In the genomic region with DNA sequence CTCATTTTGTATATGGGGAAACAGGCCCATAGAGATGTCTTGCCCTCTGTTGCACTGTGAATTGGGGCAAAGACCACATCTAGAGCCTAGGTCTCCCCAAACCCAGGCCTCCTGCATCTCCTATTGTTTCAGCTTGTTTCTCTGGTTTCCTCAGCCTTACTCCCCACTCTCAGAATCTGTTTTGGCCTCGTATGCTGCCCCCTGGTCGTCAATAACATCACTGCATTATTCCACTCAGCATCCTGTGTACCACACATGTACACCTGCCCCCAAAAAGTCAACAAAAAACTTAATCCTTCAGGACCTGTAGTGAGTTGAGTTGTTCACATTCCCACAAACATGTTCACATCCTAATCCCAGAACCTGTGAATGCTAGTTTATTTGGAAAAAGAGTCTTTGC, we compare ENCODE assay signal across 8 cellular contexts.
A peak's percentile ranks its signal among the peaks of the same experiment; 100 is the strongest.
DNase-seq lines count a peak whose midpoint lies in the region; ATAC-seq and TF ChIP-seq lines count a peak whose summit lies in the region.

No MANE protein-coding gene starts in this region.

- H3K79me2 ChIP-seq in neural cell (replicated peaks; ENCODE audit: insufficient read depth, low read length), result no peaks in the 10 kb centered on the region

- no peaks in the 10 kb centered on the region for H3F3A ChIP-seq in neural cell (ENCODE audit: insufficient read depth, low read length, poor library complexity, severe bottlenecking)

- H3K9me3 ChIP-seq in neural cell (ENCODE audit: low read length), result no peaks in the 10 kb centered on the region

- no peaks in the 10 kb centered on the region for H4K20me1 ChIP-seq in neural cell (ENCODE audit: insufficient read depth)

- peak; percentile 13 for DNase-seq in EL
- DNase-seq in HK-2 (ENCODE audit: unreplicated experiment), result peak; percentile 18
- peak; percentile 58 to 60 for DNase-seq in cardiac fibroblast (ENCODE audit: low read depth in 2 of 2)
- DNase-seq in NOMO-1 (lab: John Stamatoyannopoulos, UW; ENCODE audit: unreplicated experiment in 2 of 2), result no peak
- DNase-seq in NCI-H748 (lab: John Stamatoyannopoulos, UW; ENCODE audit: unreplicated experiment), result no peak
- no peak for DNase-seq in stimulated activated CD4-positive, alpha-beta T cell treated with anti-CD3 and anti-CD28 coated beads, Interleukin-2, amount 100 ng/mL, for 24 hours

- no peaks in the 10 kb centered on the region for H3K27me3 ChIP-seq in neural cell (ENCODE audit: insufficient read depth, low read depth, low read length)

- TF ChIP-seq CTCF in cardiac fibroblast (IDR thresholded peaks at IDR 0.05; ENCODE audit: low read depth, low read length) (peak; percentile 69), neural cell (IDR thresholded peaks at IDR 0.05; ENCODE audit: poor library complexity, severe bottlenecking) (peak; percentile 27)

- no peak overlapping the region for H3K4me2 ChIP-seq in neural cell (ENCODE audit: low read length)

- no peak overlapping the region for H3K27ac ChIP-seq in neural cell (ENCODE audit: low read length)

- H3K9me2 ChIP-seq in neural cell (ENCODE audit: insufficient read depth, low read length), result no peaks in the 10 kb centered on the region

- no peaks in the 10 kb centered on the region for H3K36me3 ChIP-seq in neural cell (ENCODE audit: insufficient read depth, low read length)

- TF ChIP-seq RAD21 in neural cell (conservative IDR thresholded peaks at IDR 0.05), result peak; percentile 17

- H3K4me3 ChIP-seq in cardiac fibroblast (replicated peaks in 1 of 2; ENCODE audit: low read depth in 2 of 2, low read length in 2 of 2), result no peak overlapping the region
- H3K4me3 ChIP-seq in neural cell (ENCODE audit: low read length), result no peak overlapping the region

- TF ChIP-seq EP300 in neural cell (conservative IDR thresholded peaks at IDR 0.05; ENCODE audit: poor library complexity, severe bottlenecking), result no peak

- no peak overlapping the region for H2AFZ ChIP-seq in neural cell (ENCODE audit: low read depth, low read length)

- no peak for ATAC-seq in HG02571 (IDR thresholded peaks at IDR 0.05; ENCODE audit: unreplicated experiment)

- H3K9ac ChIP-seq in neural cell (ENCODE audit: low read length), result no peak overlapping the region

TF ChIP-seq in neural cell, 6 proteins besides CTCF, POLR2A, EP300 and RAD21:
- no peak for TF ChIP-seq POLR2AphosphoS5 (IDR thresholded peaks at IDR 0.05)
- TF ChIP-seq SMC3 (conservative IDR thresholded peaks at IDR 0.05; ENCODE audit: poor library complexity), result peak; percentile 23
- TF ChIP-seq TAF1 (IDR thresholded peaks at IDR 0.05; ENCODE audit: low read depth), result no peak
- TF ChIP-seq MXI1 (conservative IDR thresholded peaks at IDR 0.05; ENCODE audit: poor library complexity, severe bottlenecking), result no peak
- TF ChIP-seq EZH2 (IDR thresholded peaks at IDR 0.05; ENCODE audit: borderline replicate concordance, insufficient read depth, low read length, poor library complexity, severe bottlenecking), result no peak
- TF ChIP-seq, protein P1, sequence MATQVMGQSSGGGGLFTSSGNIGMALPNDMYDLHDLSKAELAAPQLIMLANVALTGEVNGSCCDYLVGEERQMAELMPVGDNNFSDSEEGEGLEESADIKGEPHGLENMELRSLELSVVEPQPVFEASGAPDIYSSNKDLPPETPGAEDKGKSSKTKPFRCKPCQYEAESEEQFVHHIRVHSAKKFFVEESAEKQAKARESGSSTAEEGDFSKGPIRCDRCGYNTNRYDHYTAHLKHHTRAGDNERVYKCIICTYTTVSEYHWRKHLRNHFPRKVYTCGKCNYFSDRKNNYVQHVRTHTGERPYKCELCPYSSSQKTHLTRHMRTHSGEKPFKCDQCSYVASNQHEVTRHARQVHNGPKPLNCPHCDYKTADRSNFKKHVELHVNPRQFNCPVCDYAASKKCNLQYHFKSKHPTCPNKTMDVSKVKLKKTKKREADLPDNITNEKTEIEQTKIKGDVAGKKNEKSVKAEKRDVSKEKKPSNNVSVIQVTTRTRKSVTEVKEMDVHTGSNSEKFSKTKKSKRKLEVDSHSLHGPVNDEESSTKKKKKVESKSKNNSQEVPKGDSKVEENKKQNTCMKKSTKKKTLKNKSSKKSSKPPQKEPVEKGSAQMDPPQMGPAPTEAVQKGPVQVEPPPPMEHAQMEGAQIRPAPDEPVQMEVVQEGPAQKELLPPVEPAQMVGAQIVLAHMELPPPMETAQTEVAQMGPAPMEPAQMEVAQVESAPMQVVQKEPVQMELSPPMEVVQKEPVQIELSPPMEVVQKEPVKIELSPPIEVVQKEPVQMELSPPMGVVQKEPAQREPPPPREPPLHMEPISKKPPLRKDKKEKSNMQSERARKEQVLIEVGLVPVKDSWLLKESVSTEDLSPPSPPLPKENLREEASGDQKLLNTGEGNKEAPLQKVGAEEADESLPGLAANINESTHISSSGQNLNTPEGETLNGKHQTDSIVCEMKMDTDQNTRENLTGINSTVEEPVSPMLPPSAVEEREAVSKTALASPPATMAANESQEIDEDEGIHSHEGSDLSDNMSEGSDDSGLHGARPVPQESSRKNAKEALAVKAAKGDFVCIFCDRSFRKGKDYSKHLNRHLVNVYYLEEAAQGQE (IDR thresholded peaks at IDR 0.05; ENCODE audit: borderline replicate concordance), result no peak

Comparison
In these comparisons a context has a peak if more than half of its experiments do, and no peak if none do; other contexts are left out.
1. DNase-seq: peak in EL (single experiment), HK-2 (single experiment) and cardiac fibroblast (2 of 2); none in NOMO-1 (0 of 2), NCI-H748 (single experiment) and stimulated activated CD4-positive, alpha-beta T cell treated with anti-CD3 and anti-CD28 coated beads, Interleukin-2, amount 100 ng/mL, for 24 hours (0 of 2).